Comparison of ENCODE assay signal across 11 cellular contexts in the genomic region with DNA sequence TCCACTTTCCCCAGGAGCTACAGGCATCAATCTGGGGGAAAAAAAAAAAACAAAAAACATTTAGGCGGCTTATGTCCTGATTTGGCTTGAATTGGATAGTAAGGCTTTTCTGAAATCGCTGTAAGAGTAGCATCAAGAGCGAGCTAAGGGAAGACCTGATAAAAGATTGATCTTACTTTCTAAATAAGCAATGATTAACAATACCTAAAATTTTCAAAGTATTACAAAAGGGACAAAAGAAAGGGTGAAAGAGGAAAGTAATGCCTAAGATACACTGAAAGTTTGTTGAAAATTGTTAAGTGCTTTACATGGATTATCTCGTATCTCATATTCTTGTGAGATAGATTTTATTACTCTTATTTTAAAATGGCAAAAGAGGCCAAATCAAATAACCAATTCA.
A peak's percentile ranks its signal among the peaks of the same experiment; 100 is the strongest.
DNase-seq lines count a peak whose midpoint lies in the region; ATAC-seq and TF ChIP-seq lines count a peak whose summit lies in the region.
"Had no signal": no experiment of that assay in that cellular context is flagged by ENCODE, and none has a peak within 500 bp of the region (broad histone marks: within the 10 kb centered on the region; RNA-seq: fewer than 3 reads in every experiment).

No MANE protein-coding gene starts in this region.

- H3K36me3 Mint-ChIP-seq in T-cell (no peaks in the 10 kb centered on the region), glutamatergic neuron (ENCODE audit: unreplicated experiment) (no peaks in the 10 kb centered on the region)

- TF ChIP-seq CTCF in AG04450 (IDR thresholded peaks at IDR 0.05; ENCODE audit: low read depth, low read length) (no peak), GM12864 (IDR thresholded peaks at IDR 0.05; ENCODE audit: low read depth, low read length, missing control alignments) (no peak), glutamatergic neuron (IDR thresholded peaks at IDR 0.05; ENCODE audit: partially characterized antibody, unreplicated experiment) (no peak), tibial artery (IDR thresholded peaks at IDR 0.05) (no peak)

- peak overlapping the region; percentile 36 for H3K4me3 ChIP-seq in AG04450 (ENCODE audit: low read depth, low read length)
- H3K4me3 ChIP-seq in GM12864 (ENCODE audit: low read depth, low read length), result peak overlapping the region; percentile 60
- H3K4me3 ChIP-seq in tibial artery, result no peak overlapping the region

- H3K27ac Mint-ChIP-seq in T-cell, result peak overlapping the region; percentile 80 to 84
- H3K27ac Mint-ChIP-seq in glutamatergic neuron (ENCODE audit: unreplicated experiment), result no peak overlapping the region

- H3K4me1 Mint-ChIP-seq in T-cell, result peaks cover 53 to 66% (median 55%) of the 10 kb centered on the region in 3 donors
- peaks cover 10% of the 10 kb centered on the region for H3K4me1 Mint-ChIP-seq in glutamatergic neuron (ENCODE audit: low read depth, unreplicated experiment)

- no peak for ATAC-seq in T-cell (replicated peaks in 1 of 4)
- ATAC-seq in HG02840 (IDR thresholded peaks at IDR 0.05; ENCODE audit: low FRiP score, unreplicated experiment), result no peak

- CTCF ChIA-PET in AG04450 (lab: Charles Lee) (interaction anchor here (1.0 kb wide), 1 partner anchor 14 kb away, joined by 3 read pairs; no protein-coding TSS in a partner anchor), T-cell (lab: Charles Lee) (interaction anchor here in 1 of 2 donors (0.6 kb wide), 1 partner anchor 1116 kb away, joined by 4 read pairs; no protein-coding TSS in a partner anchor)

- no peak for DNase-seq in AG04450 (ENCODE audit: low read depth, low spot score)
- DNase-seq in GM12864 (ENCODE audit: low read depth), result no peak
- DNase-seq in T-cell, result no peak
- DNase-seq in glutamatergic neuron, result no peak
- DNase-seq in NCI-H1436 treated with DMSO at 0.1 percent for 48 hours (lab: John Stamatoyannopoulos, UW), result no peak
- no peak for DNase-seq in amniotic stem cell (lab: John Stamatoyannopoulos, UW)
- no peak for DNase-seq in tibial artery
- DNase-seq: dorsolateral prefrontal cortex, head of caudate nucleus, NCI-H82 had no signal

- no peaks in the 10 kb centered on the region for H3K27me3 Mint-ChIP-seq in T-cell
- peaks cover 4% of the 10 kb centered on the region for H3K27me3 Mint-ChIP-seq in glutamatergic neuron (ENCODE audit: unreplicated experiment)

- H3K9me3 Mint-ChIP-seq in T-cell (no peaks in the 10 kb centered on the region), glutamatergic neuron (ENCODE audit: unreplicated experiment) (peaks cover 5% of the 10 kb centered on the region)

- no peaks in the 10 kb centered on the region; the same call in 1 of the 2 replicates for H3K9me3 ChIP-seq in AG04450 (ENCODE audit: control insufficient read depth, insufficient read depth, low read length)
- H3K9me3 ChIP-seq in tibial artery, result no peaks in the 10 kb centered on the region

- POLR2A ChIA-PET in AG04450 (lab: Yijun Ruan, JAX), result interaction anchor here (1.1 kb wide), 1 partner anchor 10 kb away, joined by 4 read pairs; no protein-coding TSS in a partner anchor
- POLR2A ChIA-PET in T-cell (lab: Charles Lee), result interaction anchor here in 1 of 2 donors (0.6 to 0.7 kb wide), 2 partner anchors 10 to 317 kb away, joined by 3 to 4 read pairs; no protein-coding TSS in a partner anchor

- no peaks in the 10 kb centered on the region for H3K27me3 ChIP-seq in AG04450 (ENCODE audit: control insufficient read depth, insufficient read depth, low read length)
- H3K27me3 ChIP-seq in tibial artery, result no peaks in the 10 kb centered on the region

- H3K27ac ChIP-seq in AG04450 (ENCODE audit: low read depth, low read length) (no peak overlapping the region), tibial artery (no peak overlapping the region)
- H3K27ac ChIP-seq: dorsolateral prefrontal cortex had no signal

- peaks cover 0 to 26% (median 6%) of the 10 kb centered on the region in 4 donors for H3K4me1 ChIP-seq in tibial artery

- no peaks in the 10 kb centered on the region for H3K36me3 ChIP-seq in tibial artery

- H3K4me3 Mint-ChIP-seq in T-cell, result peak overlapping the region; percentile 62 to 97 (median 63)
- H3K4me3 Mint-ChIP-seq in glutamatergic neuron (ENCODE audit: unreplicated experiment), result peak overlapping the region; percentile 76

- intact Hi-C loops in tibial artery (cut with DNase I; ENCODE audit: low total_unique reads), result no loop called here

Comparison
In these comparisons a context has a peak if more than half of its experiments do, and no peak if none do; other contexts are left out.
1. H3K4me3 ChIP-seq: peak in AG04450 (single experiment) and GM12864 (single experiment); none in tibial artery (0 of 2).